Comparison of ENCODE assay signal across 1 cellular context in genomic region chr12:123633379-123634141, GRCh38.
TF ChIP-seq lines count a peak whose summit lies in the region.

Gene EIF2B1 (minus strand): TSS chr12:123633686. CDS start chr12:123633557, 129 bp downstream.
Gene GTF2H3 (plus strand): TSS chr12:123633829. CDS start chr12:123633860, 31 bp downstream.

TF ChIP-seq in HepG2, 621 proteins besides CTCF, POLR2A, EP300 and RAD21 (continued from another document and continues in another):
- TF ChIP-seq PRDM15 (CRISPR knock-in tag; IDR thresholded peaks at IDR 0.05) (0 out of 2 replicates have a peak, but pooled peaks have one; percentile 51), SNRNP70 (IDR thresholded peaks at IDR 0.05; ENCODE audit: low read depth, low read length) (no peak), ZNF496 (CRISPR knock-in tag; IDR thresholded peaks at IDR 0.05; ENCODE audit: insufficient replicate concordance) (no peak), ZHX1 (CRISPR knock-in tag; IDR thresholded peaks at IDR 0.05; ENCODE audit: low read depth) (0 out of 2 replicates have a peak, but pooled peaks have one; percentile 56), ONECUT2 (CRISPR knock-in tag; IDR thresholded peaks at IDR 0.05) (0 out of 2 replicates have a peak, but pooled peaks have one; percentile 19), CHD4 (IDR thresholded peaks at IDR 0.05; ENCODE audit: borderline replicate concordance, low read length) (no peak), ZNF597 (CRISPR knock-in tag; IDR thresholded peaks at IDR 0.05) (no peak), ZNF460 (CRISPR knock-in tag; IDR thresholded peaks at IDR 0.05; ENCODE audit: borderline replicate concordance) (no peak), ZSCAN20 (CRISPR knock-in tag; IDR thresholded peaks at IDR 0.05; ENCODE audit: borderline replicate concordance) (no peak), PPARG (CRISPR knock-in tag; conservative IDR thresholded peaks at IDR 0.05) (0 out of 2 replicates have a peak, but pooled peaks have one; percentile 15), ZNF770 (CRISPR knock-in tag; IDR thresholded peaks at IDR 0.05) (no peak), ZNF501 (CRISPR knock-in tag; IDR thresholded peaks at IDR 0.05) (peak; percentile 86), SP2 (CRISPR knock-in tag; IDR thresholded peaks at IDR 0.05) (peak; percentile 84), ZNF564 (CRISPR knock-in tag; IDR thresholded peaks at IDR 0.05) (peak; percentile 70; the same call in 1 of the 2 replicates), ZNF326 (CRISPR knock-in tag; IDR thresholded peaks at IDR 0.05; ENCODE audit: borderline replicate concordance) (no peak), KLF12 (CRISPR knock-in tag; IDR thresholded peaks at IDR 0.05; ENCODE audit: borderline replicate concordance) (0 out of 2 replicates have a peak, but pooled peaks have one; percentile 70), GATA4 (IDR thresholded peaks at IDR 0.05; ENCODE audit: borderline replicate concordance, low read depth) (no peak; the same call in none of the 2 replicates), ZFAT (CRISPR knock-in tag; conservative IDR thresholded peaks at IDR 0.05) (no peak), TERF1 (CRISPR knock-in tag; IDR thresholded peaks at IDR 0.05) (no peak), REXO4 (CRISPR knock-in tag; IDR thresholded peaks at IDR 0.05; ENCODE audit: borderline replicate concordance) (no peak), NFRKB (IDR thresholded peaks at IDR 0.05) (peak; percentile 79), FOXK1 (CRISPR knock-in tag; IDR thresholded peaks at IDR 0.05; ENCODE audit: borderline replicate concordance, low read depth) (peak; percentile 98), ZXDC (CRISPR knock-in tag; IDR thresholded peaks at IDR 0.05) (peak; percentile 90; the same call in 1 of the 2 replicates), PAF1 (CRISPR knock-in tag; IDR thresholded peaks at IDR 0.05) (no peak), PLRG1 (conservative IDR thresholded peaks at IDR 0.05) (no peak), BCL6 (CRISPR knock-in tag; IDR thresholded peaks at IDR 0.05) (no peak; the same call in 1 of the 2 replicates), ZSCAN30 (CRISPR knock-in tag; IDR thresholded peaks at IDR 0.05) (no peak), LRRFIP1 (CRISPR knock-in tag; conservative IDR thresholded peaks at IDR 0.05) (no peak), MXD4 (CRISPR knock-in tag; IDR thresholded peaks at IDR 0.05) (peak; percentile 97), CBFB (CRISPR knock-in tag; IDR thresholded peaks at IDR 0.05) (peak; percentile 95), SUZ12 (IDR thresholded peaks at IDR 0.05; ENCODE audit: low read depth, low read length) (no peak), HHEX (CRISPR knock-in tag; IDR thresholded peaks at IDR 0.05) (no peak), ZNF562 (CRISPR knock-in tag; IDR thresholded peaks at IDR 0.05; ENCODE audit: borderline replicate concordance) (no peak), ZNF576 (CRISPR knock-in tag; IDR thresholded peaks at IDR 0.05) (0 out of 2 replicates have a peak, but pooled peaks have one; percentile 81), MLLT10 (CRISPR knock-in tag; IDR thresholded peaks at IDR 0.05) (no peak), ZNF124 (CRISPR knock-in tag; IDR thresholded peaks at IDR 0.05) (no peak), SMAD3 (CRISPR knock-in tag; IDR thresholded peaks at IDR 0.05) (peak; percentile 91), HNF1B (CRISPR knock-in tag; IDR thresholded peaks at IDR 0.05) (peak; percentile 94), MAZ (IDR thresholded peaks at IDR 0.05; ENCODE audit: borderline replicate concordance, low read depth, low read length) (peak; percentile 88), MAZ (CRISPR knock-in tag; IDR thresholded peaks at IDR 0.05; ENCODE audit: low read depth) (peak; percentile 92), SMARCC2 (IDR thresholded peaks at IDR 0.05) (peak; percentile 9; the same call in 1 of the 2 replicates), ZNF34 (CRISPR knock-in tag; IDR thresholded peaks at IDR 0.05; ENCODE audit: borderline replicate concordance) (no peak; the same call in 1 of the 2 replicates), ZNF232 (CRISPR knock-in tag; IDR thresholded peaks at IDR 0.05; ENCODE audit: borderline replicate concordance) (peak; percentile 91), SCMH1 (CRISPR knock-in tag; IDR thresholded peaks at IDR 0.05; ENCODE audit: borderline replicate concordance) (no peak), MIER2 (CRISPR knock-in tag; IDR thresholded peaks at IDR 0.05) (no peak; the same call in 1 of the 2 replicates)
